22 cellular contexts compared by ENCODE assay signal in genomic region chr16:1146409-1146808, GRCh38. TPM values are rescaled to one million over a fixed set of nuclear protein-coding genes. Genes with fewer than 3 reads are reported as not detected.
A peak's percentile ranks its signal among the peaks of the same experiment; 100 is the strongest.
DNase-seq lines count a peak whose midpoint lies in the region; ATAC-seq and TF ChIP-seq lines count a peak whose summit lies in the region.
"Had no signal": no experiment of that assay in that cellular context is flagged by ENCODE, and none has a peak within 500 bp of the region (broad histone marks: within the 10 kb centered on the region; RNA-seq: fewer than 3 reads in every experiment).

No MANE protein-coding gene starts in this region.

- TF ChIP-seq CTCF in left ventricle myocardium inferior (IDR thresholded peaks at IDR 0.05; ENCODE audit: borderline replicate concordance), result no peak
- TF ChIP-seq CTCF in Panc1 (IDR thresholded peaks at IDR 0.05), result no peak
- no peak for TF ChIP-seq CTCF in ovary (IDR thresholded peaks at IDR 0.05)

- no TSS peak for BruUV-seq in Panc1 (replicated peaks; lab: Mats Ljungman, UMichigan)

- no peak for TF ChIP-seq EP300 in ovary (IDR thresholded peaks at IDR 0.05)

- peak; percentile 11 to 30 for ATAC-seq in right cardiac atrium
- peak; percentile 33; the same call in 1 of the 2 replicates for ATAC-seq in Panc1
- no peak for ATAC-seq in GM19395 (IDR thresholded peaks at IDR 0.05; ENCODE audit: unreplicated experiment)

- no peaks in the 10 kb centered on the region for H3K36me3 ChIP-seq in left ventricle myocardium inferior
- no peaks in the 10 kb centered on the region for H3K36me3 ChIP-seq in Panc1 (ENCODE audit: control insufficient read depth, insufficient read depth, low read length)
- no peaks in the 10 kb centered on the region for H3K36me3 ChIP-seq in ovary

- H3K4me1 ChIP-seq in right cardiac atrium (ENCODE audit: control insufficient read depth, insufficient read depth, low read length) (no peaks in the 10 kb centered on the region), left ventricle myocardium inferior (no peaks in the 10 kb centered on the region), Panc1 (ENCODE audit: control insufficient read depth, insufficient read depth, low read length) (peaks cover 10% of the 10 kb centered on the region), ovary (ENCODE audit: insufficient read depth) (peaks cover 6% of the 10 kb centered on the region)
- H3K4me1 ChIP-seq: testis had no signal

- CTCF ChIA-PET in Panc1 (lab: Charles Lee), result no interaction called here

- DNase-seq in DMS53 (lab: John Stamatoyannopoulos, UW), result peak; percentile 6
- DNase-seq in DMS53 treated with DMSO at 0.1 percent for 48 hours (lab: John Stamatoyannopoulos, UW; ENCODE audit: unreplicated experiment), result no peak
- no peak for DNase-seq in right cardiac atrium
- no peak for DNase-seq in left ventricle myocardium inferior
- no peak for DNase-seq in Panc1 (ENCODE audit: low read depth, low spot score)
- DNase-seq in ovary, result peak in 3 of 5 donors; percentile 57 to 78 (median 59)
- DNase-seq in GOT3 (lab: John Stamatoyannopoulos, UW), result no peak
- DNase-seq: 8988T; activated CD4-positive, alpha-beta T cell treated with anti-CD3 and anti-CD28 coated beads, Interleukin-2, amount 10 ng/mL, durations not matched to agents 7 days and 5 days; DMS153; foreskin fibroblast; mesenchymal stem cell; naive thymus-derived CD4-positive, alpha-beta T cell; NCI-H146; NCI-H510A; posterior cingulate gyrus; stimulated activated CD4-positive, alpha-beta T cell treated with anti-CD3 and anti-CD28 coated beads, Interleukin-4, amount 100 ng/mL, for 24 hours; testis had no signal

- H3K27me3 ChIP-seq in right cardiac atrium (ENCODE audit: control insufficient read depth, insufficient read depth) (no peaks in the 10 kb centered on the region), left ventricle myocardium inferior (ENCODE audit: low read depth) (peaks cover 93% of the 10 kb centered on the region), Panc1 (ENCODE audit: control insufficient read depth, insufficient read depth, low read length) (no peaks in the 10 kb centered on the region), ovary (no peaks in the 10 kb centered on the region)
- H3K27me3 ChIP-seq: testis had no signal

- POLR2A ChIA-PET in Panc1 (lab: Charles Lee), result no interaction called here

- H3K4me3 ChIP-seq in right cardiac atrium (ENCODE audit: low read length) (no peak overlapping the region), left ventricle myocardium inferior (no peak overlapping the region), Panc1 (ENCODE audit: low read depth in 2 of 2, low read length in 2 of 2) (no peak overlapping the region), ovary (no peak overlapping the region)
- H3K4me3 ChIP-seq: testis had no signal

- WGBS in right cardiac atrium, result 80% methylated on average over 16 of the region's 16 CpGs
- WGBS in ovary, 3 donors, result 84 to 88% (median 84%) methylated on average over 16 of the region's 16 CpGs

- no peak for TF ChIP-seq POLR2A in ovary (IDR thresholded peaks at IDR 0.05)

- intact Hi-C loops in right cardiac atrium (cut with DNase I), result no loop called here
- intact Hi-C loops in left ventricle myocardium inferior (cut with micrococcal nuclease), result no loop called here
- intact Hi-C loops in Panc1 (cut with micrococcal nuclease; ENCODE audit: unreplicated experiment), result no loop called here
- intact Hi-C loops in ovary (cut with DNase I), result loop anchor here in 1 of 4 donors (5.0 kb wide), 1 partner anchor 46 kb away; no protein-coding TSS in a partner anchor

- in situ Hi-C loops in Panc1 (cut with HindIII; ENCODE audit: low pct_unique_long_range_greater_than_20kb, low sequenced_read_pairs), result no loop called here

- H3K9me3 ChIP-seq in right cardiac atrium (ENCODE audit: control insufficient read depth, low read length) (no peaks in the 10 kb centered on the region), left ventricle myocardium inferior (replicated peaks) (peaks cover 8% of the 10 kb centered on the region), Panc1 (ENCODE audit: control insufficient read depth, insufficient read depth, low read depth, low read length) (no peaks in the 10 kb centered on the region), ovary (no peaks in the 10 kb centered on the region)
- H3K9me3 ChIP-seq: testis had no signal

- no peak overlapping the region for H3K27ac ChIP-seq in right cardiac atrium (ENCODE audit: low read length)
- no peak overlapping the region for H3K27ac ChIP-seq in left ventricle myocardium inferior (replicated peaks)
- no peak overlapping the region for H3K27ac ChIP-seq in Panc1 (ENCODE audit: low read length)
- H3K27ac ChIP-seq in ovary, result peak overlapping the region; percentile 11 to 46
- H3K27ac ChIP-seq: testis had no signal

RNA-seq across cellular contexts. Expression of gene CACNA1H, which starts 6.5 kb away (rescaled TPM):
- total RNA-seq in right cardiac atrium, result 1 to 10 TPM; 4.2 to 7.8 (median 6.0) TPM
- polyA plus RNA-seq in right cardiac atrium, result 7.5 TPM
- total RNA-seq in left ventricle myocardium inferior, result 2.5 TPM
- 31.1 TPM for total RNA-seq in Panc1 (2021; ENCODE audit: unreplicated experiment)
- polyA plus RNA-seq in Panc1 (2012; ENCODE audit: insufficient read length), result 40.3 TPM
- total RNA-seq in ovary, result 100 to 1,000 TPM in 5 of 7 donors, 10 to 100 TPM in 2; 36.5 to 217 (median 120) TPM
- polyA plus RNA-seq in ovary, result 10 to 100 TPM in 1 of 2 donors, 1 to 10 TPM in 1; 7.3 to 80.4 TPM
- total RNA-seq: endothelial cell of umbilical vein had no signal

RNA-seq across cellular contexts. Expression of gene C1QTNF8, which starts 50.4 kb away (rescaled TPM):
- total RNA-seq in right cardiac atrium, result under 1 TPM in 2 of 4 donors, not detected in 2; 0.15 to 0.23 TPM
- polyA plus RNA-seq in right cardiac atrium, result 0.05 TPM
- not detected for total RNA-seq in left ventricle myocardium inferior
- 0.39 TPM for total RNA-seq in Panc1 (2021; ENCODE audit: unreplicated experiment)
- 0.63 TPM for polyA plus RNA-seq in Panc1 (2012; ENCODE audit: insufficient read length)
- under 1 TPM in 1 of 7 donors, not detected in 6; 0.80 TPM for total RNA-seq in ovary
- not detected for polyA plus RNA-seq in ovary
- total RNA-seq: activated CD4-positive, alpha-beta T cell treated with anti-CD3 and anti-CD28 coated beads, Interleukin-2, amount 10 ng/mL, durations not matched to agents 7 days and 5 days; endothelial cell of umbilical vein; M059J; naive thymus-derived CD4-positive, alpha-beta T cell had no signal
- polyA plus RNA-seq: BJ; endothelial cell of umbilical vein; naive thymus-derived CD4-positive, alpha-beta T cell had no signal

Comparison
In these comparisons a context has a peak if more than half of its experiments do, and no peak if none do; other contexts are left out.
1. DNase-seq: peak in DMS53 (single experiment) and ovary (3 of 5); none in DMS53 treated with DMSO at 0.1 percent for 48 hours (single experiment), right cardiac atrium (0 of 3), left ventricle myocardium inferior (single experiment), Panc1 (single experiment) and GOT3 (single experiment).
2. H3K27ac ChIP-seq: peak in ovary (2 of 2); none in right cardiac atrium (single experiment), left ventricle myocardium inferior (single experiment) and Panc1 (single experiment).